13 cellular contexts compared by ENCODE assay signal in the genomic region with DNA sequence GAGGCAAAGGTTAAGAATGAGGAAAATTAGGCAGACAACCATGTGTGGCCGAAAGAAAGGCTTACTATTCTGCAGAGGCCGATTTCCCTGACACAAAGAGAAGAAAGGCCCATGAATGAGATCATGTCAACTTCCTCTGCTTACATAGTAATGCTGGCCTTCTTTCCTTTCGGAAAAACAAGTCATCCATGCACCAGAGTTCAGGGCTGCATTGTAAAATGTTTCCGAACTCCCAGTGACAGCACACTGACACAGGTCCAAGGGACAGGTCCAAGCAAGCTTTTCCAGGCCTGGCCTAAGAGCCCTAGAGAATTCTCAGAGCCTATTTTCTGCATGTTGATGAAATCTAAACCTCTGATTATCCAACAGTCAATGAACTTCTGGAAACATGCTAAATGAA.
DNase-seq lines count a peak whose midpoint lies in the region; ATAC-seq and TF ChIP-seq lines count a peak whose summit lies in the region.
"Had no signal": no experiment of that assay in that cellular context is flagged by ENCODE, and none has a peak within 500 bp of the region (broad histone marks: within the 10 kb centered on the region; RNA-seq: fewer than 3 reads in every experiment).

No MANE protein-coding gene starts in this region.

- TF ChIP-seq RAD21 in liver (IDR thresholded peaks at IDR 0.05) = peak; percentile 24 to 47

- H3K27ac ChIP-seq in liver (ENCODE audit: low read depth in 1 of 2, low read length in 2 of 2) = no peak overlapping the region
- peak overlapping the region in 5 of 8 donors; percentile 18 to 49 (median 41) for H3K27ac ChIP-seq in spleen

- H3K36me3 ChIP-seq in liver (ENCODE audit: control insufficient read depth in 4 of 4, insufficient read depth in 3 of 4, low read depth in 1 of 4, low read length in 3 of 4) = no peaks in the 10 kb centered on the region
- no peaks in the 10 kb centered on the region for H3K36me3 ChIP-seq in spleen
- H3K36me3 ChIP-seq: tibial nerve had no signal

- no peaks in the 10 kb centered on the region for H3K4me1 ChIP-seq in liver (ENCODE audit: control insufficient read depth in 4 of 4, insufficient read depth in 4 of 4, low read length in 3 of 4)
- peaks cover 0 to 14% (median 0%) of the 10 kb centered on the region in 6 donors for H3K4me1 ChIP-seq in spleen

- POLR2A ChIA-PET in activated CD4-positive, alpha-beta memory T cell treated with anti-CD3 and anti-CD28 coated beads for 36 hours (lab: Charles Lee) = no interaction called here

- no peak for TF ChIP-seq CTCF in endothelial cell (IDR thresholded peaks at IDR 0.05; ENCODE audit: unreplicated experiment)
- no peak for TF ChIP-seq CTCF in liver (IDR thresholded peaks at IDR 0.05; ENCODE audit: low read depth, low read length, missing input control)
- no peak for TF ChIP-seq CTCF in spleen (IDR thresholded peaks at IDR 0.05 in 8 of 11, conservative IDR thresholded peaks at IDR 0.05 in 3 of 11)

- H3K4me3 ChIP-seq in liver (ENCODE audit: low read depth in 1 of 3, low read length in 3 of 3) (no peak overlapping the region), spleen (no peak overlapping the region)
- H3K4me3 ChIP-seq: mucosa of descending colon, tibial nerve had no signal

- H3K27me3 Mint-ChIP-seq in endothelial cell (ENCODE audit: unreplicated experiment) = no peaks in the 10 kb centered on the region
- no peaks in the 10 kb centered on the region for H3K27me3 Mint-ChIP-seq in activated CD4-positive, alpha-beta memory T cell treated with anti-CD3 and anti-CD28 coated beads for 36 hours

- no peak for TF ChIP-seq POLR2A in spleen (IDR thresholded peaks at IDR 0.05)

- no peak overlapping the region for H3K4me3 Mint-ChIP-seq in endothelial cell (ENCODE audit: unreplicated experiment)
- no peak overlapping the region for H3K4me3 Mint-ChIP-seq in activated CD4-positive, alpha-beta memory T cell treated with anti-CD3 and anti-CD28 coated beads for 36 hours

- H3K9me3 Mint-ChIP-seq in endothelial cell (ENCODE audit: unreplicated experiment) = no peaks in the 10 kb centered on the region
- no peaks in the 10 kb centered on the region for H3K9me3 Mint-ChIP-seq in activated CD4-positive, alpha-beta memory T cell treated with anti-CD3 and anti-CD28 coated beads for 36 hours

- DNase-seq in endothelial cell (ENCODE audit: low spot score) (no peak), spleen (no peak), 8988T (no peak)
- DNase-seq in activated CD4-positive, alpha-beta memory T cell treated with anti-CD3 and anti-CD28 coated beads for 36 hours = no peak
- DNase-seq: activated CD4-positive, CD25-positive, alpha-beta regulatory T cell; COR-L47; mucosa of descending colon; NCI-H187 had no signal

- no peak overlapping the region for H3K9ac ChIP-seq in liver (ENCODE audit: low read depth in 1 of 2, low read length in 2 of 2)

- H3K36me3 Mint-ChIP-seq in endothelial cell (ENCODE audit: low read depth, unreplicated experiment) = peaks cover 7% of the 10 kb centered on the region
- H3K36me3 Mint-ChIP-seq in activated CD4-positive, alpha-beta memory T cell treated with anti-CD3 and anti-CD28 coated beads for 36 hours = no peaks in the 10 kb centered on the region

- CTCF ChIA-PET in activated CD4-positive, alpha-beta memory T cell treated with anti-CD3 and anti-CD28 coated beads for 36 hours (lab: Charles Lee) = no interaction called here

- ATAC-seq in HG03432 (IDR thresholded peaks at IDR 0.05; ENCODE audit: unreplicated experiment) (no peak), HG02973 (IDR thresholded peaks at IDR 0.05; ENCODE audit: unreplicated experiment) (no peak)
- ATAC-seq: mucosa of descending colon had no signal

- H3K27ac Mint-ChIP-seq in endothelial cell (ENCODE audit: unreplicated experiment) = peak overlapping the region; percentile 90
- no peak overlapping the region for H3K27ac Mint-ChIP-seq in activated CD4-positive, alpha-beta memory T cell treated with anti-CD3 and anti-CD28 coated beads for 36 hours

- no peaks in the 10 kb centered on the region for H3K9me3 ChIP-seq in liver (ENCODE audit: control insufficient read depth in 4 of 4, low read length in 3 of 4)
- no peaks in the 10 kb centered on the region for H3K9me3 ChIP-seq in spleen
- H3K9me3 ChIP-seq: mucosa of descending colon, tibial nerve had no signal

- H3K27me3 ChIP-seq in liver (ENCODE audit: control insufficient read depth in 4 of 4, insufficient read depth in 4 of 4, low read length in 3 of 4) = no peaks in the 10 kb centered on the region
- H3K27me3 ChIP-seq in spleen (replicated peaks in 1 of 7) = no peaks in the 10 kb centered on the region
- H3K27me3 ChIP-seq: tibial nerve had no signal

- intact Hi-C loops in spleen (cut with DNase I; ENCODE audit: low total_unique reads) = no loop called here
- intact Hi-C loops in activated CD4-positive, alpha-beta memory T cell treated with anti-CD3 and anti-CD28 coated beads for 36 hours (cut with micrococcal nuclease) = no loop called here

- 83% methylated on average over 4 of the region's 4 CpGs for WGBS in liver
- WGBS in spleen, 5 donors = 70 to 83% (median 71%) methylated on average over 4 of the region's 4 CpGs

- peaks cover 16% of the 10 kb centered on the region for H3K4me1 Mint-ChIP-seq in endothelial cell (ENCODE audit: unreplicated experiment)
- H3K4me1 Mint-ChIP-seq in activated CD4-positive, alpha-beta memory T cell treated with anti-CD3 and anti-CD28 coated beads for 36 hours (ENCODE audit: low read depth) = no peaks in the 10 kb centered on the region

TF ChIP-seq in PFSK-1, 5 proteins besides CTCF, POLR2A, EP300 and RAD21 (continues in another document):
- 0 out of 2 replicates have a peak, but pooled peaks have one; percentile 40 for TF ChIP-seq SIN3A (IDR thresholded peaks at IDR 0.05; ENCODE audit: borderline replicate concordance, insufficient read depth, low read length)
- TF ChIP-seq FOXP2 (optimal IDR thresholded peaks at IDR 0.05; ENCODE audit: borderline replicate concordance, extremely low read depth, extremely low read length, insufficient read depth) = peak; percentile 13
- peak; percentile 46; the same call in 1 of the 2 replicates for TF ChIP-seq TAF1 (IDR thresholded peaks at IDR 0.05; ENCODE audit: borderline replicate concordance, insufficient read depth, low read length)
- no peak for TF ChIP-seq POLR2AphosphoS5 (IDR thresholded peaks at IDR 0.05; ENCODE audit: low read depth, low read length)

TF ChIP-seq in liver, 16 proteins besides CTCF, POLR2A, EP300 and RAD21:
- TF ChIP-seq YY1 (IDR thresholded peaks at IDR 0.05) (no peak), FOXA2 (IDR thresholded peaks at IDR 0.05) (no peak), RXRA (IDR thresholded peaks at IDR 0.05) (peak in 1 of 2 donors; percentile 34), NR2F2 (IDR thresholded peaks at IDR 0.05) (peak; percentile 58), JUND (IDR thresholded peaks at IDR 0.05) (peak in 1 of 2 donors; percentile 25), TAF1 (conservative IDR thresholded peaks at IDR 0.05) (no peak), EGR1 (IDR thresholded peaks at IDR 0.05; ENCODE audit: low read depth in 2 of 2) (no peak), SP1 (IDR thresholded peaks at IDR 0.05) (no peak), HNF4G (IDR thresholded peaks at IDR 0.05) (no peak)
- TF ChIP-seq, protein P1, sequence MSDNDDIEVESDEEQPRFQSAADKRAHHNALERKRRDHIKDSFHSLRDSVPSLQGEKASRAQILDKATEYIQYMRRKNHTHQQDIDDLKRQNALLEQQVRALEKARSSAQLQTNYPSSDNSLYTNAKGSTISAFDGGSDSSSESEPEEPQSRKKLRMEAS (IDR thresholded peaks at IDR 0.05) = no peak
- TF ChIP-seq, protein P2, sequence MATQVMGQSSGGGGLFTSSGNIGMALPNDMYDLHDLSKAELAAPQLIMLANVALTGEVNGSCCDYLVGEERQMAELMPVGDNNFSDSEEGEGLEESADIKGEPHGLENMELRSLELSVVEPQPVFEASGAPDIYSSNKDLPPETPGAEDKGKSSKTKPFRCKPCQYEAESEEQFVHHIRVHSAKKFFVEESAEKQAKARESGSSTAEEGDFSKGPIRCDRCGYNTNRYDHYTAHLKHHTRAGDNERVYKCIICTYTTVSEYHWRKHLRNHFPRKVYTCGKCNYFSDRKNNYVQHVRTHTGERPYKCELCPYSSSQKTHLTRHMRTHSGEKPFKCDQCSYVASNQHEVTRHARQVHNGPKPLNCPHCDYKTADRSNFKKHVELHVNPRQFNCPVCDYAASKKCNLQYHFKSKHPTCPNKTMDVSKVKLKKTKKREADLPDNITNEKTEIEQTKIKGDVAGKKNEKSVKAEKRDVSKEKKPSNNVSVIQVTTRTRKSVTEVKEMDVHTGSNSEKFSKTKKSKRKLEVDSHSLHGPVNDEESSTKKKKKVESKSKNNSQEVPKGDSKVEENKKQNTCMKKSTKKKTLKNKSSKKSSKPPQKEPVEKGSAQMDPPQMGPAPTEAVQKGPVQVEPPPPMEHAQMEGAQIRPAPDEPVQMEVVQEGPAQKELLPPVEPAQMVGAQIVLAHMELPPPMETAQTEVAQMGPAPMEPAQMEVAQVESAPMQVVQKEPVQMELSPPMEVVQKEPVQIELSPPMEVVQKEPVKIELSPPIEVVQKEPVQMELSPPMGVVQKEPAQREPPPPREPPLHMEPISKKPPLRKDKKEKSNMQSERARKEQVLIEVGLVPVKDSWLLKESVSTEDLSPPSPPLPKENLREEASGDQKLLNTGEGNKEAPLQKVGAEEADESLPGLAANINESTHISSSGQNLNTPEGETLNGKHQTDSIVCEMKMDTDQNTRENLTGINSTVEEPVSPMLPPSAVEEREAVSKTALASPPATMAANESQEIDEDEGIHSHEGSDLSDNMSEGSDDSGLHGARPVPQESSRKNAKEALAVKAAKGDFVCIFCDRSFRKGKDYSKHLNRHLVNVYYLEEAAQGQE (IDR thresholded peaks at IDR 0.05) = no peak
- TF ChIP-seq, protein P3, sequence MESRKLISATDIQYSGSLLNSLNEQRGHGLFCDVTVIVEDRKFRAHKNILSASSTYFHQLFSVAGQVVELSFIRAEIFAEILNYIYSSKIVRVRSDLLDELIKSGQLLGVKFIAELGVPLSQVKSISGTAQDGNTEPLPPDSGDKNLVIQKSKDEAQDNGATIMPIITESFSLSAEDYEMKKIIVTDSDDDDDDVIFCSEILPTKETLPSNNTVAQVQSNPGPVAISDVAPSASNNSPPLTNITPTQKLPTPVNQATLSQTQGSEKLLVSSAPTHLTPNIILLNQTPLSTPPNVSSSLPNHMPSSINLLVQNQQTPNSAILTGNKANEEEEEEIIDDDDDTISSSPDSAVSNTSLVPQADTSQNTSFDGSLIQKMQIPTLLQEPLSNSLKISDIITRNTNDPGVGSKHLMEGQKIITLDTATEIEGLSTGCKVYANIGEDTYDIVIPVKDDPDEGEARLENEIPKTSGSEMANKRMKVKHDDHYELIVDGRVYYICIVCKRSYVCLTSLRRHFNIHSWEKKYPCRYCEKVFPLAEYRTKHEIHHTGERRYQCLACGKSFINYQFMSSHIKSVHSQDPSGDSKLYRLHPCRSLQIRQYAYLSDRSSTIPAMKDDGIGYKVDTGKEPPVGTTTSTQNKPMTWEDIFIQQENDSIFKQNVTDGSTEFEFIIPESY (IDR thresholded peaks at IDR 0.05) = no peak

Comparison
In these comparisons a context has a peak if more than half of its experiments do, and no peak if none do; other contexts are left out.
1. H3K27ac ChIP-seq: peak in spleen (5 of 8); none in liver (0 of 2).